ENCODE assay signal across 1 cellular context in the genomic region with DNA sequence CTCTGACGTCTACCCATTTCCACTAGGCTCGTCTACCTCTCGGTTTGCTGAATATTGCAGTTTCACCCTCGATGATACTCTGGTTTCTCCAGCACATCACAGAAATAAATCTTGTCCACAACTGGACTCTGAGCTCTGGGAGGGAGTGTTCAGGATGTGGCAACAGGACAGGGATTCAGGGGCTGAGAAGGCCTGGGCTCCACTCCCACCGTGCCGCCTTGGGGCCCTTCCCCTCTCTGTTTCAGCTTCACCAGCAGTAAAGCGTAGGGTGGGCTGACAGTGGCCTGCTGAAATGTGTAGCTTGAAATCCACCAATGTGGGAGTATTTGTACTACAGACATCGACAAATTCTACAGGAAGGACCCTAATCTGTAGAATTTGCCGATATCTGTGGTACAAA.
A peak's percentile ranks its signal among the peaks of the same experiment; 100 is the strongest.
TF ChIP-seq lines count a peak whose summit lies in the region.

No MANE protein-coding gene starts in this region.

TF ChIP-seq in HepG2, 621 proteins besides CTCF, POLR2A, EP300 and RAD21:
- TF ChIP-seq, protein P1, sequence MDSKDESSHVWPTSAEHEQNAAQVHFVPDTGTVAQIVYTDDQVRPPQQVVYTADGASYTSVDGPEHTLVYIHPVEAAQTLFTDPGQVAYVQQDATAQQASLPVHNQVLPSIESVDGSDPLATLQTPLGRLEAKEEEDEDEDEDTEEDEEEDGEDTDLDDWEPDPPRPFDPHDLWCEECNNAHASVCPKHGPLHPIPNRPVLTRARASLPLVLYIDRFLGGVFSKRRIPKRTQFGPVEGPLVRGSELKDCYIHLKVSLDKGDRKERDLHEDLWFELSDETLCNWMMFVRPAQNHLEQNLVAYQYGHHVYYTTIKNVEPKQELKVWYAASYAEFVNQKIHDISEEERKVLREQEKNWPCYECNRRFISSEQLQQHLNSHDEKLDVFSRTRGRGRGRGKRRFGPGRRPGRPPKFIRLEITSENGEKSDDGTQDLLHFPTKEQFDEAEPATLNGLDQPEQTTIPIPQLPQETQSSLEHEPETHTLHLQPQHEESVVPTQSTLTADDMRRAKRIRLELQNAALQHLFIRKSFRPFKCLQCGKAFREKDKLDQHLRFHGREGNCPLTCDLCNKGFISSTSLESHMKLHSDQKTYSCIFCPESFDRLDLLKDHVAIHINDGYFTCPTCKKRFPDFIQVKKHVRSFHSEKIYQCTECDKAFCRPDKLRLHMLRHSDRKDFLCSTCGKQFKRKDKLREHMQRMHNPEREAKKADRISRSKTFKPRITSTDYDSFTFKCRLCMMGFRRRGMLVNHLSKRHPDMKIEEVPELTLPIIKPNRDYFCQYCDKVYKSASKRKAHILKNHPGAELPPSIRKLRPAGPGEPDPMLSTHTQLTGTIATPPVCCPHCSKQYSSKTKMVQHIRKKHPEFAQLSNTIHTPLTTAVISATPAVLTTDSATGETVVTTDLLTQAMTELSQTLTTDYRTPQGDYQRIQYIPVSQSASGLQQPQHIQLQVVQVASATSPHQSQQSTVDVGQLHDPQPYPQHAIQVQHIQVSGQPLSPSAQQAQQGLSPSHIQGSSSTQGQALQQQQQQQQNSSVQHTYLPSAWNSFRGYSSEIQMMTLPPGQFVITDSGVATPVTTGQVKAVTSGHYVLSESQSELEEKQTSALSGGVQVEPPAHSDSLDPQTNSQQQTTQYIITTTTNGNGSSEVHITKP (CRISPR knock-in tag; IDR thresholded peaks at IDR 0.05; ENCODE audit: low read depth) = peak; percentile 81; the same call in 1 of the 2 replicates
- TF ChIP-seq ZNF546 (CRISPR knock-in tag; conservative IDR thresholded peaks at IDR 0.05) (no peak), ZFP36 (IDR thresholded peaks at IDR 0.05; ENCODE audit: borderline replicate concordance, low read depth, low read length, partially characterized antibody) (no peak), ZFY (CRISPR knock-in tag; IDR thresholded peaks at IDR 0.05) (peak; percentile 41; the same call in 1 of the 2 replicates), ZBTB7A (CRISPR knock-in tag; IDR thresholded peaks at IDR 0.05) (0 out of 2 replicates have a peak, but pooled peaks have one; percentile 40), GABPB1 (CRISPR knock-in tag; IDR thresholded peaks at IDR 0.05) (0 out of 2 replicates have a peak, but pooled peaks have one; percentile 15), ZNF20 (CRISPR knock-in tag; IDR thresholded peaks at IDR 0.05) (no peak), KDM6A (CRISPR knock-in tag; IDR thresholded peaks at IDR 0.05; ENCODE audit: low read depth) (no peak), ZNF768 (CRISPR knock-in tag; IDR thresholded peaks at IDR 0.05) (peak; percentile 54; the same call in 1 of the 2 replicates), ZBTB7B (CRISPR knock-in tag; IDR thresholded peaks at IDR 0.05) (0 out of 2 replicates have a peak, but pooled peaks have one; percentile 21), SALL1 (CRISPR knock-in tag; IDR thresholded peaks at IDR 0.05) (peak; percentile 43; the same call in 1 of the 2 replicates), MED1 (CRISPR knock-in tag; IDR thresholded peaks at IDR 0.05) (peak; percentile 32; the same call in 1 of the 2 replicates), NR1H2 (CRISPR knock-in tag; IDR thresholded peaks at IDR 0.05; ENCODE audit: borderline replicate concordance, low read depth) (no peak), CEBPB (IDR thresholded peaks at IDR 0.05; ENCODE audit: borderline replicate concordance, low read depth, low read length) (peak; percentile 70; the same call in 1 of the 2 replicates), FOXK1 (CRISPR knock-in tag; IDR thresholded peaks at IDR 0.05; ENCODE audit: borderline replicate concordance, low read depth) (peak; percentile 16; the same call in 1 of the 2 replicates), HNF4A (CRISPR knock-in tag; IDR thresholded peaks at IDR 0.05) (peak; percentile 85), CEBPG (CRISPR knock-in tag; IDR thresholded peaks at IDR 0.05) (peak; percentile 51), ZFX (CRISPR knock-in tag; IDR thresholded peaks at IDR 0.05; ENCODE audit: low read depth) (peak; percentile 30; the same call in 1 of the 2 replicates)
- TF ChIP-seq, protein P2, sequence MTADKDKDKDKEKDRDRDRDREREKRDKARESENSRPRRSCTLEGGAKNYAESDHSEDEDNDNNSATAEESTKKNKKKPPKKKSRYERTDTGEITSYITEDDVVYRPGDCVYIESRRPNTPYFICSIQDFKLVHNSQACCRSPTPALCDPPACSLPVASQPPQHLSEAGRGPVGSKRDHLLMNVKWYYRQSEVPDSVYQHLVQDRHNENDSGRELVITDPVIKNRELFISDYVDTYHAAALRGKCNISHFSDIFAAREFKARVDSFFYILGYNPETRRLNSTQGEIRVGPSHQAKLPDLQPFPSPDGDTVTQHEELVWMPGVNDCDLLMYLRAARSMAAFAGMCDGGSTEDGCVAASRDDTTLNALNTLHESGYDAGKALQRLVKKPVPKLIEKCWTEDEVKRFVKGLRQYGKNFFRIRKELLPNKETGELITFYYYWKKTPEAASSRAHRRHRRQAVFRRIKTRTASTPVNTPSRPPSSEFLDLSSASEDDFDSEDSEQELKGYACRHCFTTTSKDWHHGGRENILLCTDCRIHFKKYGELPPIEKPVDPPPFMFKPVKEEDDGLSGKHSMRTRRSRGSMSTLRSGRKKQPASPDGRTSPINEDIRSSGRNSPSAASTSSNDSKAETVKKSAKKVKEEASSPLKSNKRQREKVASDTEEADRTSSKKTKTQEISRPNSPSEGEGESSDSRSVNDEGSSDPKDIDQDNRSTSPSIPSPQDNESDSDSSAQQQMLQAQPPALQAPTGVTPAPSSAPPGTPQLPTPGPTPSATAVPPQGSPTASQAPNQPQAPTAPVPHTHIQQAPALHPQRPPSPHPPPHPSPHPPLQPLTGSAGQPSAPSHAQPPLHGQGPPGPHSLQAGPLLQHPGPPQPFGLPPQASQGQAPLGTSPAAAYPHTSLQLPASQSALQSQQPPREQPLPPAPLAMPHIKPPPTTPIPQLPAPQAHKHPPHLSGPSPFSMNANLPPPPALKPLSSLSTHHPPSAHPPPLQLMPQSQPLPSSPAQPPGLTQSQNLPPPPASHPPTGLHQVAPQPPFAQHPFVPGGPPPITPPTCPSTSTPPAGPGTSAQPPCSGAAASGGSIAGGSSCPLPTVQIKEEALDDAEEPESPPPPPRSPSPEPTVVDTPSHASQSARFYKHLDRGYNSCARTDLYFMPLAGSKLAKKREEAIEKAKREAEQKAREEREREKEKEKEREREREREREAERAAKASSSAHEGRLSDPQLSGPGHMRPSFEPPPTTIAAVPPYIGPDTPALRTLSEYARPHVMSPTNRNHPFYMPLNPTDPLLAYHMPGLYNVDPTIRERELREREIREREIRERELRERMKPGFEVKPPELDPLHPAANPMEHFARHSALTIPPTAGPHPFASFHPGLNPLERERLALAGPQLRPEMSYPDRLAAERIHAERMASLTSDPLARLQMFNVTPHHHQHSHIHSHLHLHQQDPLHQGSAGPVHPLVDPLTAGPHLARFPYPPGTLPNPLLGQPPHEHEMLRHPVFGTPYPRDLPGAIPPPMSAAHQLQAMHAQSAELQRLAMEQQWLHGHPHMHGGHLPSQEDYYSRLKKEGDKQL (CRISPR knock-in tag; IDR thresholded peaks at IDR 0.05; ENCODE audit: low read depth) = no peak
- TF ChIP-seq, protein P3, sequence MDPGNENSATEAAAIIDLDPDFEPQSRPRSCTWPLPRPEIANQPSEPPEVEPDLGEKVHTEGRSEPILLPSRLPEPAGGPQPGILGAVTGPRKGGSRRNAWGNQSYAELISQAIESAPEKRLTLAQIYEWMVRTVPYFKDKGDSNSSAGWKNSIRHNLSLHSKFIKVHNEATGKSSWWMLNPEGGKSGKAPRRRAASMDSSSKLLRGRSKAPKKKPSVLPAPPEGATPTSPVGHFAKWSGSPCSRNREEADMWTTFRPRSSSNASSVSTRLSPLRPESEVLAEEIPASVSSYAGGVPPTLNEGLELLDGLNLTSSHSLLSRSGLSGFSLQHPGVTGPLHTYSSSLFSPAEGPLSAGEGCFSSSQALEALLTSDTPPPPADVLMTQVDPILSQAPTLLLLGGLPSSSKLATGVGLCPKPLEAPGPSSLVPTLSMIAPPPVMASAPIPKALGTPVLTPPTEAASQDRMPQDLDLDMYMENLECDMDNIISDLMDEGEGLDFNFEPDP (CRISPR knock-in tag; conservative IDR thresholded peaks at IDR 0.05) = 0 out of 2 replicates have a peak, but pooled peaks have one; percentile 36
- TF ChIP-seq, protein P4, sequence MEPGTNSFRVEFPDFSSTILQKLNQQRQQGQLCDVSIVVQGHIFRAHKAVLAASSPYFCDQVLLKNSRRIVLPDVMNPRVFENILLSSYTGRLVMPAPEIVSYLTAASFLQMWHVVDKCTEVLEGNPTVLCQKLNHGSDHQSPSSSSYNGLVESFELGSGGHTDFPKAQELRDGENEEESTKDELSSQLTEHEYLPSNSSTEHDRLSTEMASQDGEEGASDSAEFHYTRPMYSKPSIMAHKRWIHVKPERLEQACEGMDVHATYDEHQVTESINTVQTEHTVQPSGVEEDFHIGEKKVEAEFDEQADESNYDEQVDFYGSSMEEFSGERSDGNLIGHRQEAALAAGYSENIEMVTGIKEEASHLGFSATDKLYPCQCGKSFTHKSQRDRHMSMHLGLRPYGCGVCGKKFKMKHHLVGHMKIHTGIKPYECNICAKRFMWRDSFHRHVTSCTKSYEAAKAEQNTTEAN (CRISPR knock-in tag; conservative IDR thresholded peaks at IDR 0.05) = 0 out of 2 replicates have a peak, but pooled peaks have one; percentile 44
